Comparison of ENCODE assay signal across 23 cellular contexts in genomic region chr4:186061919-186062318, GRCh38. TPM values are rescaled to one million over a fixed set of nuclear protein-coding genes. Genes with fewer than 3 reads are reported as not detected.
"Had no signal": no experiment of that assay in that cellular context is flagged by ENCODE, and none has a peak within 500 bp of the region (broad histone marks: within the 10 kb centered on the region; RNA-seq: fewer than 3 reads in every experiment).

No MANE protein-coding gene starts in this region.

- H3K27ac ChIP-seq: neutrophil, spleen, tibial nerve, upper lobe of right lung, vagina had no signal

- H3K4me1 ChIP-seq: heart left ventricle, tibial nerve, upper lobe of right lung, vagina had no signal

- H3K36me3 ChIP-seq: heart left ventricle, neutrophil, spleen, tibial nerve, upper lobe of right lung, vagina had no signal

- ATAC-seq: esophagus mucosa; heart left ventricle; left lobe of liver; mucosa of descending colon; naive thymus-derived CD8-positive, alpha-beta T cell; sciatic nerve; stimulated activated memory B cell treated with anti-CD40 and anti-IgM and Interleukin-4, amounts not matched to agents 10 μg/mL and 1 μg/mL and 100 μg/mL, for 72 hours; upper lobe of right lung had no signal

- FAIRE-seq: endometrium, frontal cortex had no signal

- DNase-seq: effector memory CD4-positive, alpha-beta T cell; heart left ventricle; hypothalamus; islet precursor cell; mammary epithelial cell; mucosa of descending colon; naive thymus-derived CD8-positive, alpha-beta T cell; posterior cingulate gyrus; spleen; stimulated activated CD4-positive, alpha-beta T cell treated with anti-CD3 and anti-CD28 coated beads, Interleukin-15, amount 100 ng/mL, for 24 hours; stimulated activated CD4-positive, alpha-beta T cell treated with anti-CD3 and anti-CD28 coated beads, Interleukin-1b, Interleukin-23, amount 100 ng/mL, for 48 hours; stimulated activated CD4-positive, alpha-beta T cell treated with anti-CD3 and anti-CD28 coated beads, Interleukin-4, amount 100 ng/mL, for 24 hours; upper lobe of right lung had no signal

- H3K9me3 ChIP-seq: heart left ventricle, mucosa of descending colon, neutrophil, tibial nerve, upper lobe of right lung, vagina had no signal

- H3K27me3 ChIP-seq: heart left ventricle, tibial nerve, upper lobe of right lung, vagina had no signal

- H3K4me3 ChIP-seq: heart left ventricle, mucosa of descending colon, spleen, tibial nerve, upper lobe of right lung, vagina had no signal

RNA-seq across cellular contexts. Expression of gene TLR3, which starts 7.0 kb away (rescaled TPM):
- polyA plus RNA-seq: neural cell had no signal
